ENCODE assay signal across 1 cellular context in the genomic region with DNA sequence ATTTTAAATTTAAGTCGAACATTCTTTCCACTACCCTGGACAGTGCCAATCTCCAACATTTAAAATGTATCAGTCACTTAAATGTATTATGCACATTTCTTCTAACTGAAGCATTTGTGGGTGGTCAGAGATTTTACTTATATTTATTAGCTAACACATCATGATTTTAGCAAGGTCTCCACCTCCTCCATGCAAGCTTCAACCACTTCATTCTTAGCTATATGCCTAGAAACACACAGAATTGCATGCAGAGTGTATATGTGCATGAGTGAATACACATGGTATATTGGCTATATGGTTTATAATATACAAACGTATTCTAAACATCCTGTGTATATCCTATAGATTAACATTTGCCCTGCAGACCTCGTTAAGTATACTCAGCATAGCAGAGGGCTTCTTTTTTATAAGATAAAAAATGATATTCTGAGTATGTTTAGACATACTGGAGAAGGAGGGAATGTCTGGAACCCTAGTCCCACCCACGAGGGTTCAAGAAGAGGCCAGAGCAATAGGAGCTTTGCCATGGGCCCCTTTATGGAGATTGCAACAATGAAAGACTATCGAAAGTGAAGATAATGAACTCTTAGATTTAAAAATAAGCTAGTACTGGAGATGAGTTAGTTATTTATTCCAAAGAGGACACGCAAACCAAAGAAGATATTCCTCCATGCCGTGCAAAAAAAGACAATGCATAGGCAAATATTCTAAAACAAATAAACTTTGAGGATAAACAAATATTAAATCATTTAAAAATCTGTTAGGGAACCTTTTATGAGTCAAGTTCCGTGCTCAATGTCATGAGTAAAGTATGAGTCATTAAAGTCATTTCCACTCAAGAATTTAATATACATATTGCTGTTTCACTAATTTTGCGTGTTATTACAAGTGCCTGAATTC.
TF ChIP-seq lines count a peak whose summit lies in the region.

No MANE protein-coding gene starts in this region.

TF ChIP-seq in A549, 52 proteins besides CTCF, POLR2A, EP300 and RAD21 (continued from another document):
- TF ChIP-seq, protein P1, sequence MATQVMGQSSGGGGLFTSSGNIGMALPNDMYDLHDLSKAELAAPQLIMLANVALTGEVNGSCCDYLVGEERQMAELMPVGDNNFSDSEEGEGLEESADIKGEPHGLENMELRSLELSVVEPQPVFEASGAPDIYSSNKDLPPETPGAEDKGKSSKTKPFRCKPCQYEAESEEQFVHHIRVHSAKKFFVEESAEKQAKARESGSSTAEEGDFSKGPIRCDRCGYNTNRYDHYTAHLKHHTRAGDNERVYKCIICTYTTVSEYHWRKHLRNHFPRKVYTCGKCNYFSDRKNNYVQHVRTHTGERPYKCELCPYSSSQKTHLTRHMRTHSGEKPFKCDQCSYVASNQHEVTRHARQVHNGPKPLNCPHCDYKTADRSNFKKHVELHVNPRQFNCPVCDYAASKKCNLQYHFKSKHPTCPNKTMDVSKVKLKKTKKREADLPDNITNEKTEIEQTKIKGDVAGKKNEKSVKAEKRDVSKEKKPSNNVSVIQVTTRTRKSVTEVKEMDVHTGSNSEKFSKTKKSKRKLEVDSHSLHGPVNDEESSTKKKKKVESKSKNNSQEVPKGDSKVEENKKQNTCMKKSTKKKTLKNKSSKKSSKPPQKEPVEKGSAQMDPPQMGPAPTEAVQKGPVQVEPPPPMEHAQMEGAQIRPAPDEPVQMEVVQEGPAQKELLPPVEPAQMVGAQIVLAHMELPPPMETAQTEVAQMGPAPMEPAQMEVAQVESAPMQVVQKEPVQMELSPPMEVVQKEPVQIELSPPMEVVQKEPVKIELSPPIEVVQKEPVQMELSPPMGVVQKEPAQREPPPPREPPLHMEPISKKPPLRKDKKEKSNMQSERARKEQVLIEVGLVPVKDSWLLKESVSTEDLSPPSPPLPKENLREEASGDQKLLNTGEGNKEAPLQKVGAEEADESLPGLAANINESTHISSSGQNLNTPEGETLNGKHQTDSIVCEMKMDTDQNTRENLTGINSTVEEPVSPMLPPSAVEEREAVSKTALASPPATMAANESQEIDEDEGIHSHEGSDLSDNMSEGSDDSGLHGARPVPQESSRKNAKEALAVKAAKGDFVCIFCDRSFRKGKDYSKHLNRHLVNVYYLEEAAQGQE (IDR thresholded peaks at IDR 0.05): 0 out of 2 replicates have a peak, but pooled peaks have one; percentile 47
- no peak for TF ChIP-seq MAFK (IDR thresholded peaks at IDR 0.05; ENCODE audit: partially characterized antibody)
- TF ChIP-seq RCOR1 (IDR thresholded peaks at IDR 0.05; ENCODE audit: low read depth, low read length): no peak
- TF ChIP-seq CBX2 (IDR thresholded peaks at IDR 0.05; ENCODE audit: borderline replicate concordance, low read depth): no peak
- no peak for TF ChIP-seq FOSB (CRISPR knock-in tag; IDR thresholded peaks at IDR 0.05)
- peak in 1 of 2 experiments; percentile 65; a peak in 1 of 5 replicates for TF ChIP-seq JUN (IDR thresholded peaks at IDR 0.05)
- peak in 1 of 2 experiments; percentile 55; a peak in 1 of 4 replicates for TF ChIP-seq CEBPB (IDR thresholded peaks at IDR 0.05)
- peak; percentile 96 for TF ChIP-seq JUNB (IDR thresholded peaks at IDR 0.05)
- TF ChIP-seq NPAS2 (CRISPR knock-in tag; IDR thresholded peaks at IDR 0.05; ENCODE audit: borderline replicate concordance): no peak
- no peak for TF ChIP-seq POLR2AphosphoS2 (conservative IDR thresholded peaks at IDR 0.05; ENCODE audit: low read length)
- peak; percentile 87 for TF ChIP-seq RARB (CRISPR knock-in tag; IDR thresholded peaks at IDR 0.05)
- TF ChIP-seq, protein P2, sequence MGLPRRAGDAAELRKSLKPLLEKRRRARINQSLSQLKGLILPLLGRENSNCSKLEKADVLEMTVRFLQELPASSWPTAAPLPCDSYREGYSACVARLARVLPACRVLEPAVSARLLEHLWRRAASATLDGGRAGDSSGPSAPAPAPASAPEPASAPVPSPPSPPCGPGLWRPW (IDR thresholded peaks at IDR 0.05): no peak
- peak; percentile 87 for TF ChIP-seq GATA3 (IDR thresholded peaks at IDR 0.05; ENCODE audit: borderline replicate concordance)
- TF ChIP-seq NFE2L2 (conservative IDR thresholded peaks at IDR 0.05; ENCODE audit: low read length): no peak
- no peak for TF ChIP-seq RFX5 (IDR thresholded peaks at IDR 0.05)
- TF ChIP-seq CBX8 (IDR thresholded peaks at IDR 0.05): no peak
- TF ChIP-seq EHMT2 (IDR thresholded peaks at IDR 0.05; ENCODE audit: low read depth): no peak
- TF ChIP-seq, protein P3, sequence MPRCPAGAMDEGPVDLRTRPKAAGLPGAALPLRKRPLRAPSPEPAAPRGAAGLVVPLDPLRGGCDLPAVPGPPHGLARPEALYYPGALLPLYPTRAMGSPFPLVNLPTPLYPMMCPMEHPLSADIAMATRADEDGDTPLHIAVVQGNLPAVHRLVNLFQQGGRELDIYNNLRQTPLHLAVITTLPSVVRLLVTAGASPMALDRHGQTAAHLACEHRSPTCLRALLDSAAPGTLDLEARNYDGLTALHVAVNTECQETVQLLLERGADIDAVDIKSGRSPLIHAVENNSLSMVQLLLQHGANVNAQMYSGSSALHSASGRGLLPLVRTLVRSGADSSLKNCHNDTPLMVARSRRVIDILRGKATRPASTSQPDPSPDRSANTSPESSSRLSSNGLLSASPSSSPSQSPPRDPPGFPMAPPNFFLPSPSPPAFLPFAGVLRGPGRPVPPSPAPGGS (IDR thresholded peaks at IDR 0.05): peak; percentile 44; the same call in 1 of the 3 replicates
- no peak for TF ChIP-seq MAZ (IDR thresholded peaks at IDR 0.05; ENCODE audit: borderline replicate concordance, low read depth, low read length)
- no peak for TF ChIP-seq PHF8 (IDR thresholded peaks at IDR 0.05; ENCODE audit: borderline replicate concordance, low read depth)
- TF ChIP-seq KDM5A (IDR thresholded peaks at IDR 0.05): no peak
- no peak for TF ChIP-seq ZNF302 (CRISPR knock-in tag; IDR thresholded peaks at IDR 0.05)
- TF ChIP-seq SMC3 (IDR thresholded peaks at IDR 0.05): no peak; the same call in 2 of the 3 replicates
- TF ChIP-seq ESRRA (IDR thresholded peaks at IDR 0.05; ENCODE audit: borderline replicate concordance, low read length): no peak
- TF ChIP-seq ZSCAN20 (CRISPR knock-in tag; IDR thresholded peaks at IDR 0.05): no peak
- TF ChIP-seq EHF (CRISPR knock-in tag; IDR thresholded peaks at IDR 0.05): no peak
- TF ChIP-seq, protein P4, sequence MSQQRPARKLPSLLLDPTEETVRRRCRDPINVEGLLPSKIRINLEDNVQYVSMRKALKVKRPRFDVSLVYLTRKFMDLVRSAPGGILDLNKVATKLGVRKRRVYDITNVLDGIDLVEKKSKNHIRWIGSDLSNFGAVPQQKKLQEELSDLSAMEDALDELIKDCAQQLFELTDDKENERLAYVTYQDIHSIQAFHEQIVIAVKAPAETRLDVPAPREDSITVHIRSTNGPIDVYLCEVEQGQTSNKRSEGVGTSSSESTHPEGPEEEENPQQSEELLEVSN (IDR thresholded peaks at IDR 0.05; ENCODE audit: borderline replicate concordance, low read depth): no peak
- peak; percentile 93 for TF ChIP-seq FOSL2 (IDR thresholded peaks at IDR 0.05)
- TF ChIP-seq FOSL2 (CRISPR knock-in tag; IDR thresholded peaks at IDR 0.05): peak; percentile 97
- TF ChIP-seq ZFP36 (IDR thresholded peaks at IDR 0.05; ENCODE audit: borderline replicate concordance, partially characterized antibody): no peak
- TF ChIP-seq, protein P5, sequence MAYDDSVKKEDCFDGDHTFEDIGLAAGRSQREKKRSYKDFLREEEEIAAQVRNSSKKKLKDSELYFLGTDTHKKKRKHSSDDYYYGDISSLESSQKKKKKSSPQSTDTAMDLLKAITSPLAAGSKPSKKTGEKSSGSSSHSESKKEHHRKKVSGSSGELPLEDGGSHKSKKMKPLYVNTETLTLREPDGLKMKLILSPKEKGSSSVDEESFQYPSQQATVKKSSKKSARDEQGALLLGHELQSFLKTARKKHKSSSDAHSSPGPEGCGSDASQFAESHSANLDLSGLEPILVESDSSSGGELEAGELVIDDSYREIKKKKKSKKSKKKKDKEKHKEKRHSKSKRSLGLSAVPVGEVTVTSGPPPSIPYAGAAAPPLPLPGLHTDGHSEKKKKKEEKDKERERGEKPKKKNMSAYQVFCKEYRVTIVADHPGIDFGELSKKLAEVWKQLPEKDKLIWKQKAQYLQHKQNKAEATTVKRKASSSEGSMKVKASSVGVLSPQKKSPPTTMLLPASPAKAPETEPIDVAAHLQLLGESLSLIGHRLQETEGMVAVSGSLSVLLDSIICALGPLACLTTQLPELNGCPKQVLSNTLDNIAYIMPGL (CRISPR knock-in tag; IDR thresholded peaks at IDR 0.05; ENCODE audit: borderline replicate concordance): no peak
- TF ChIP-seq CHD2 (IDR thresholded peaks at IDR 0.05; ENCODE audit: low read length, partially characterized antibody): no peak
- no peak for TF ChIP-seq SREBF2 (IDR thresholded peaks at IDR 0.05)
- no peak for TF ChIP-seq KDM1A (IDR thresholded peaks at IDR 0.05; ENCODE audit: low read depth)
- TF ChIP-seq, protein P6, sequence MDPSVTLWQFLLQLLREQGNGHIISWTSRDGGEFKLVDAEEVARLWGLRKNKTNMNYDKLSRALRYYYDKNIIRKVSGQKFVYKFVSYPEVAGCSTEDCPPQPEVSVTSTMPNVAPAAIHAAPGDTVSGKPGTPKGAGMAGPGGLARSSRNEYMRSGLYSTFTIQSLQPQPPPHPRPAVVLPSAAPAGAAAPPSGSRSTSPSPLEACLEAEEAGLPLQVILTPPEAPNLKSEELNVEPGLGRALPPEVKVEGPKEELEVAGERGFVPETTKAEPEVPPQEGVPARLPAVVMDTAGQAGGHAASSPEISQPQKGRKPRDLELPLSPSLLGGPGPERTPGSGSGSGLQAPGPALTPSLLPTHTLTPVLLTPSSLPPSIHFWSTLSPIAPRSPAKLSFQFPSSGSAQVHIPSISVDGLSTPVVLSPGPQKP (IDR thresholded peaks at IDR 0.05; ENCODE audit: low read depth, low read length): no peak
- TF ChIP-seq NR3C1 (IDR thresholded peaks at IDR 0.05): no peak
- no peak for TF ChIP-seq HOXB5 (CRISPR knock-in tag; IDR thresholded peaks at IDR 0.05)
